Comparison of ENCODE assay signal across 8 cellular contexts in genomic region chr12:27940756-27941402, GRCh38. TPM values are rescaled to one million over a fixed set of nuclear protein-coding genes. Genes with fewer than 3 reads are reported as not detected.
DNase-seq lines count a peak whose midpoint lies in the region; ATAC-seq, FAIRE-seq and TF ChIP-seq lines count a peak whose summit lies in the region.

No MANE protein-coding gene starts in this region.

- POLR2A ChIA-PET in BJ (lab: Charles Lee): interaction anchor here (0.6 kb wide), 2 partner anchors 206 to 333 kb away, joined by 3 read pairs; no protein-coding TSS in a partner anchor

- peak; percentile 91 for FAIRE-seq in GM19239 (lab: Jason Lieb, UNC)

- DNase-seq in BJ (ENCODE audit: low read depth): no peak
- peak; percentile 48 for DNase-seq in GM19239 (ENCODE audit: insufficient read length, low spot score)
- DNase-seq in NCI-H69 (lab: John Stamatoyannopoulos, UW): peak; percentile 70
- peak; percentile 76 for DNase-seq in activated CD4-positive, alpha-beta T cell treated with anti-CD3 and anti-CD28 coated beads, Interleukin-2, amount 50 U/mL, for 1 hour
- DNase-seq in dorsolateral prefrontal cortex: peak; percentile 53 to 81 (median 70)
- DNase-seq in lung (ENCODE audit: low spot score): peak; percentile 60
- DNase-seq in stimulated activated CD8-positive, alpha-beta memory T cell treated with anti-CD3 and anti-CD28 coated beads, Interleukin-15, amount 100 ng/mL, for 4 hours (ENCODE audit: low read depth in 2 of 2): peak; percentile 7 to 53

- ATAC-seq in HG03439 (IDR thresholded peaks at IDR 0.05; ENCODE audit: unreplicated experiment) (peak; percentile 96), lung (ENCODE audit: insufficient read depth, low FRiP score) (peak; percentile 69)

- H3K4me1 ChIP-seq in lung (ENCODE audit: control insufficient read depth in 2 of 2, insufficient read depth in 2 of 2, low read length in 2 of 2): no peaks in the 10 kb centered on the region

- intact Hi-C loops in dorsolateral prefrontal cortex (cut with DNase I): loop anchor here (2.0 to 10.0 kb wide), 2 partner anchors 196 to 210 kb away; no protein-coding TSS in a partner anchor

- H3K27me3 ChIP-seq in BJ (ENCODE audit: control insufficient read depth, insufficient read depth, low read length) (no peaks in the 10 kb centered on the region), dorsolateral prefrontal cortex (peaks cover 0 to 5% (median 0%) of the 10 kb centered on the region in 45 donors), lung (ENCODE audit: control insufficient read depth, insufficient read depth) (no peaks in the 10 kb centered on the region)

- CTCF ChIA-PET in BJ (lab: Yijun Ruan, JAX): interaction anchor here (0.6 to 2.9 kb wide), 32 partner anchors 9 to 233 kb away, joined by 3 to 21 read pairs (median 4); partner anchors contain the start of genes KLHL42 and MANSC4

- WGBS in lung, 2 donors: 36 to 42% methylated on average over 4 of the region's 4 CpGs

- H3K4me3 ChIP-seq in BJ (ENCODE audit: low read depth, low read length) (no peak overlapping the region), dorsolateral prefrontal cortex (no peak overlapping the region), lung (no peak overlapping the region)

- H3K36me3 ChIP-seq in BJ (ENCODE audit: control insufficient read depth, insufficient read depth, low read length) (no peaks in the 10 kb centered on the region), lung (ENCODE audit: control insufficient read depth in 2 of 2, insufficient read depth in 2 of 2, low read length in 2 of 2) (no peaks in the 10 kb centered on the region)

- TF ChIP-seq CTCF in BJ (IDR thresholded peaks at IDR 0.05; ENCODE audit: insufficient read depth, low read depth, low read length): peak; percentile 86
- peak; percentile 43 to 87 (median 76) for TF ChIP-seq CTCF in dorsolateral prefrontal cortex (IDR thresholded peaks at IDR 0.05 in 54 of 56, conservative IDR thresholded peaks at IDR 0.05 in 2 of 56; ENCODE audit: low read depth in 1 of 56, partially characterized antibody in 56 of 56)
- TF ChIP-seq CTCF in lung (IDR thresholded peaks at IDR 0.05; ENCODE audit: control extremely low read depth, extremely low read depth): peak; percentile 43

- no peaks in the 10 kb centered on the region for H3K9me3 ChIP-seq in lung (ENCODE audit: control insufficient read depth in 2 of 2, insufficient read depth in 1 of 2, low read length in 1 of 2)

- no peak overlapping the region for H3K27ac ChIP-seq in dorsolateral prefrontal cortex
- no peak overlapping the region for H3K27ac ChIP-seq in lung (ENCODE audit: low read depth in 1 of 2, low read length in 1 of 2)

RNA-seq across cellular contexts. Expression of gene PTHLH, which starts 31.7 kb away (rescaled TPM):
- 0.10 and 0.22 TPM in 2 replicates for polyA plus RNA-seq in BJ (2011; rRNA removed)
- polyA minus RNA-seq in BJ (2011; rRNA and poly(A)+ RNA removed): 0.14 TPM in 1 of 2 replicates, not detected in the other
- total RNA-seq in dorsolateral prefrontal cortex: 1 to 10 TPM in 117 of 120 experiments, under 1 TPM in 3; 0.54 to 10.0 (median 4.6) TPM
- total RNA-seq in lung: 1 to 10 TPM in 1 of 2 donors, under 1 TPM in 1; 0.46 to 3.0 TPM
- under 1 TPM; 0.22 to 0.28 TPM for polyA plus RNA-seq in lung
